8 cellular contexts compared by ENCODE assay signal in genomic region chr19:38617764-38618589, GRCh38. TPM values are rescaled to one million over a fixed set of nuclear protein-coding genes. Genes with fewer than 3 reads are reported as not detected.
DNase-seq lines count a peak whose midpoint lies in the region; ATAC-seq and TF ChIP-seq lines count a peak whose summit lies in the region.

MAP4K1 (minus strand) TSS chr19:38617953; CDS start chr19:38617895, 58 bp downstream.

- peaks cover 57% of the 10 kb centered on the region for H3K4me1 Mint-ChIP-seq in activated T-cell treated with anti-CD3 and anti-CD28 coated beads, Interleukin-2, amount 50 U/mL, for 24 hours (ENCODE audit: low read depth)

- H3K4me2 ChIP-seq in parathyroid adenoma (ENCODE audit: low read length) = peak within 1 kb of the TSS; percentile 72

- peak within 1 kb of the TSS; percentile 99 for H3K27ac Mint-ChIP-seq in activated T-cell treated with anti-CD3 and anti-CD28 coated beads, Interleukin-2, amount 50 U/mL, for 24 hours

- no peaks in the 10 kb centered on the region for H3K9me3 Mint-ChIP-seq in activated T-cell treated with anti-CD3 and anti-CD28 coated beads, Interleukin-2, amount 50 U/mL, for 24 hours

- intact Hi-C loops in upper lobe of right lung (cut with DNase I) = no loop called here

- peaks cover 11% of the 10 kb centered on the region for H3K79me2 ChIP-seq in parathyroid adenoma

- H3K36me3 Mint-ChIP-seq in activated T-cell treated with anti-CD3 and anti-CD28 coated beads, Interleukin-2, amount 50 U/mL, for 24 hours (ENCODE audit: low read depth) = peaks cover 90% of the 10 kb centered on the region

- H2AFZ ChIP-seq in parathyroid adenoma = peak within 1 kb of the TSS; percentile 99

- H3K9me3 ChIP-seq in parathyroid adenoma (ENCODE audit: control insufficient read depth, low read length) = no peaks in the 10 kb centered on the region
- H3K9me3 ChIP-seq in upper lobe of right lung = no peaks in the 10 kb centered on the region

- H3K27ac ChIP-seq in parathyroid adenoma (peak within 1 kb of the TSS; percentile 80), upper lobe of right lung (peak within 1 kb of the TSS; percentile 84)

- TF ChIP-seq CTCF in fibroblast of the aortic adventitia (IDR thresholded peaks at IDR 0.05; ENCODE audit: insufficient read depth, low read length) (no peak), parathyroid adenoma (IDR thresholded peaks at IDR 0.05) (no peak), upper lobe of right lung (IDR thresholded peaks at IDR 0.05) (no peak)

- peak within 1 kb of the TSS; percentile 78 for H3K9ac ChIP-seq in parathyroid adenoma

- H3K27me3 Mint-ChIP-seq in activated T-cell treated with anti-CD3 and anti-CD28 coated beads, Interleukin-2, amount 50 U/mL, for 24 hours = no peaks in the 10 kb centered on the region

- DNase-seq in NCI-H748 (lab: John Stamatoyannopoulos, UW; ENCODE audit: unreplicated experiment) = peak; percentile 41
- peak; percentile 82 for DNase-seq in activated T-cell treated with anti-CD3 and anti-CD28 coated beads, Interleukin-2, amount 50 U/mL, for 24 hours
- no peak for DNase-seq in fibroblast of the aortic adventitia (ENCODE audit: low read depth)
- peak; percentile 74 for DNase-seq in upper lobe of right lung
- DNase-seq in LoVo (ENCODE audit: low spot score) = no peak

- H3K27me3 ChIP-seq in parathyroid adenoma (ENCODE audit: control insufficient read depth, insufficient read depth, low read length) (no peaks in the 10 kb centered on the region), upper lobe of right lung (no peaks in the 10 kb centered on the region)

- peak; percentile 44 for ATAC-seq in GM18519 (IDR thresholded peaks at IDR 0.05; ENCODE audit: low FRiP score, unreplicated experiment)
- ATAC-seq in HG02884 (IDR thresholded peaks at IDR 0.05; ENCODE audit: unreplicated experiment) = peak; percentile 46
- ATAC-seq in upper lobe of right lung = peak; percentile 13

- H3K4me1 ChIP-seq in parathyroid adenoma (peaks cover 13% of the 10 kb centered on the region), upper lobe of right lung (peaks cover 19% of the 10 kb centered on the region)

- H3K36me3 ChIP-seq in parathyroid adenoma (ENCODE audit: control insufficient read depth, insufficient read depth, low read length) = no peaks in the 10 kb centered on the region
- H3K36me3 ChIP-seq in upper lobe of right lung = peaks cover 27% of the 10 kb centered on the region

- H3K4me3 Mint-ChIP-seq in activated T-cell treated with anti-CD3 and anti-CD28 coated beads, Interleukin-2, amount 50 U/mL, for 24 hours = peak within 1 kb of the TSS; percentile 99

- peak within 1 kb of the TSS; percentile 82 for H3K4me3 ChIP-seq in fibroblast of the aortic adventitia (ENCODE audit: low read depth, low read length)
- peak within 1 kb of the TSS; percentile 87 for H3K4me3 ChIP-seq in parathyroid adenoma (ENCODE audit: low read depth, low read length)
- peak within 1 kb of the TSS; percentile 82 for H3K4me3 ChIP-seq in upper lobe of right lung

RNA-seq across cellular contexts. Expression of gene MAP4K1, which starts in this region (rescaled TPM):
- total RNA-seq in fibroblast of the aortic adventitia (ENCODE audit: low replicate concordance) (0.57 TPM in 1 of 2 replicates, not detected in the other), upper lobe of right lung (12.1 TPM)

Comparison
In these comparisons a context has a peak if more than half of its experiments do, and no peak if none do; other contexts are left out.
1. DNase-seq: peak in NCI-H748 (single experiment), activated T-cell treated with anti-CD3 and anti-CD28 coated beads, Interleukin-2, amount 50 U/mL, for 24 hours (single experiment) and upper lobe of right lung (single experiment); none in fibroblast of the aortic adventitia (single experiment) and LoVo (single experiment).
2. Peak in every context shown above with its lines, with median percentiles within 50 percentile points of each other: ATAC-seq and H3K4me3 ChIP-seq.